ENCODE assay signal across 8 cellular contexts in genomic region chr16:21283521-21284289, GRCh38. TPM values are rescaled to one million over a fixed set of nuclear protein-coding genes. Genes with fewer than 3 reads are reported as not detected.
A peak's percentile ranks its signal among the peaks of the same experiment; 100 is the strongest.
DNase-seq lines count a peak whose midpoint lies in the region; ATAC-seq lines count a peak whose summit lies in the region.

No MANE protein-coding gene starts in this region.

- DNase-seq in DMS 273 treated with DMSO at 0.1 percent for 48 hours (lab: John Stamatoyannopoulos, UW) (peak; percentile 23), adipocyte (ENCODE audit: low read depth) (peak; percentile 77), iPS DF 6.9 (ENCODE audit: low read depth, low spot score) (no peak)
- DNase-seq in stimulated activated effector memory CD8-positive, alpha-beta T cell treated with anti-CD3 and anti-CD28 coated beads, Interleukin-12 subunit alpha, Interleukin-12 subunit beta, amount 100 ng/mL, for 72 hours (ENCODE audit: low spot score in 2 of 2): peak in 1 of 2 donors; percentile 45
- DNase-seq in effector CD8-positive, alpha-beta T cell (lab: John Stamatoyannopoulos, UW): no peak
- DNase-seq in activated T-helper 1 cell treated with anti-CD3 and anti-CD28 coated beads, Interleukin-12 subunit alpha, Interleukin-12 subunit beta, Interleukin-2, Interleukin-4 antibody, amounts not matched to agents 30 ng/mL and 10 ng/mL and 1 ng/mL, durations not matched to agents 14 hours and 24 hours and 36 hours (ENCODE audit: low spot score): no peak

- H3K27me3 Mint-ChIP-seq in activated T-helper 1 cell treated with anti-CD3 and anti-CD28 coated beads, Interleukin-12 subunit alpha, Interleukin-12 subunit beta, Interleukin-2, Interleukin-4 antibody, amounts not matched to agents 30 ng/mL and 10 ng/mL and 1 ng/mL, durations not matched to agents 14 hours and 24 hours and 36 hours (ENCODE audit: insufficient read depth): peaks cover 60% of the 10 kb centered on the region

- H3K4me1 ChIP-seq in HUES64 (ENCODE audit: insufficient read depth, low read length) (peaks cover 11% of the 10 kb centered on the region), adipocyte (ENCODE audit: control insufficient read depth, insufficient read depth, low read length) (peaks cover 4% of the 10 kb centered on the region), iPS DF 6.9 (ENCODE audit: control insufficient read depth, insufficient read depth, low read length) (no peaks in the 10 kb centered on the region)

- intact Hi-C loops in activated T-helper 1 cell treated with anti-CD3 and anti-CD28 coated beads, Interleukin-12 subunit alpha, Interleukin-12 subunit beta, Interleukin-2, Interleukin-4 antibody, amounts not matched to agents 30 ng/mL and 10 ng/mL and 1 ng/mL, durations not matched to agents 14 hours and 24 hours and 36 hours (cut with micrococcal nuclease): no loop called here

- H3K9me3 Mint-ChIP-seq in stimulated activated effector memory CD8-positive, alpha-beta T cell treated with anti-CD3 and anti-CD28 coated beads, Interleukin-12 subunit alpha, Interleukin-12 subunit beta, amount 100 ng/mL, for 72 hours: peaks cover 3% of the 10 kb centered on the region
- H3K9me3 Mint-ChIP-seq in activated T-helper 1 cell treated with anti-CD3 and anti-CD28 coated beads, Interleukin-12 subunit alpha, Interleukin-12 subunit beta, Interleukin-2, Interleukin-4 antibody, amounts not matched to agents 30 ng/mL and 10 ng/mL and 1 ng/mL, durations not matched to agents 14 hours and 24 hours and 36 hours: peaks cover 4% of the 10 kb centered on the region

- peaks cover 9% of the 10 kb centered on the region for H3K4me1 Mint-ChIP-seq in stimulated activated effector memory CD8-positive, alpha-beta T cell treated with anti-CD3 and anti-CD28 coated beads, Interleukin-12 subunit alpha, Interleukin-12 subunit beta, amount 100 ng/mL, for 72 hours
- H3K4me1 Mint-ChIP-seq in activated T-helper 1 cell treated with anti-CD3 and anti-CD28 coated beads, Interleukin-12 subunit alpha, Interleukin-12 subunit beta, Interleukin-2, Interleukin-4 antibody, amounts not matched to agents 30 ng/mL and 10 ng/mL and 1 ng/mL, durations not matched to agents 14 hours and 24 hours and 36 hours (ENCODE audit: low read depth): peaks cover 6% of the 10 kb centered on the region

- no peaks in the 10 kb centered on the region for H3K36me3 Mint-ChIP-seq in stimulated activated effector memory CD8-positive, alpha-beta T cell treated with anti-CD3 and anti-CD28 coated beads, Interleukin-12 subunit alpha, Interleukin-12 subunit beta, amount 100 ng/mL, for 72 hours
- peaks cover 2% of the 10 kb centered on the region for H3K36me3 Mint-ChIP-seq in activated T-helper 1 cell treated with anti-CD3 and anti-CD28 coated beads, Interleukin-12 subunit alpha, Interleukin-12 subunit beta, Interleukin-2, Interleukin-4 antibody, amounts not matched to agents 30 ng/mL and 10 ng/mL and 1 ng/mL, durations not matched to agents 14 hours and 24 hours and 36 hours (ENCODE audit: low read depth)

- H3K9me3 ChIP-seq in HUES64 (ENCODE audit: insufficient read depth, low read depth, low read length) (no peaks in the 10 kb centered on the region), adipocyte (ENCODE audit: control insufficient read depth, low read length) (no peaks in the 10 kb centered on the region), iPS DF 6.9 (ENCODE audit: control insufficient read depth, insufficient read depth, low read length) (no peaks in the 10 kb centered on the region)

- no peak overlapping the region for H3K27ac Mint-ChIP-seq in stimulated activated effector memory CD8-positive, alpha-beta T cell treated with anti-CD3 and anti-CD28 coated beads, Interleukin-12 subunit alpha, Interleukin-12 subunit beta, amount 100 ng/mL, for 72 hours
- H3K27ac Mint-ChIP-seq in activated T-helper 1 cell treated with anti-CD3 and anti-CD28 coated beads, Interleukin-12 subunit alpha, Interleukin-12 subunit beta, Interleukin-2, Interleukin-4 antibody, amounts not matched to agents 30 ng/mL and 10 ng/mL and 1 ng/mL, durations not matched to agents 14 hours and 24 hours and 36 hours: no peak overlapping the region

- H3K27me3 ChIP-seq in HUES64 (ENCODE audit: insufficient read depth, low read length): peaks cover 18% of the 10 kb centered on the region
- no peaks in the 10 kb centered on the region for H3K27me3 ChIP-seq in adipocyte (replicated peaks; ENCODE audit: control insufficient read depth, insufficient read depth, low read length)
- peaks cover under 1% of the 10 kb centered on the region; the same call in 1 of the 2 replicates for H3K27me3 ChIP-seq in iPS DF 6.9 (ENCODE audit: control insufficient read depth, insufficient read depth, low read length)

- ATAC-seq in stimulated activated effector memory CD8-positive, alpha-beta T cell treated with anti-CD3 and anti-CD28 coated beads, Interleukin-12 subunit alpha, Interleukin-12 subunit beta, amount 100 ng/mL, for 72 hours: peak; percentile 16
- ATAC-seq in HG03457 (IDR thresholded peaks at IDR 0.05; ENCODE audit: unreplicated experiment): no peak

- H3K36me3 ChIP-seq in HUES64 (ENCODE audit: insufficient read depth, low read length): no peaks in the 10 kb centered on the region
- H3K36me3 ChIP-seq in adipocyte (ENCODE audit: control insufficient read depth, insufficient read depth, low read length, severe bottlenecking): no peaks in the 10 kb centered on the region
- H3K36me3 ChIP-seq in iPS DF 6.9 (ENCODE audit: control insufficient read depth, insufficient read depth, low read length): no peaks in the 10 kb centered on the region

- 2% methylated on average over 63 of the region's 67 CpGs for WGBS in HUES64
- no CpG with 5 or more reads among the region's 67 CpGs for WGBS in iPS DF 6.9 (ENCODE audit: insufficient coverage, insufficient read length)

- peak overlapping the region; percentile 68 for H3K4me3 ChIP-seq in HUES64 (ENCODE audit: low read length)
- H3K4me3 ChIP-seq in adipocyte (ENCODE audit: low read length): peak overlapping the region; percentile 83
- H3K4me3 ChIP-seq in iPS DF 6.9 (ENCODE audit: low read length): peak overlapping the region; percentile 91

- H3K27ac ChIP-seq in HUES64 (ENCODE audit: low read depth, low read length) (peak overlapping the region; percentile 66; the same call in 1 of the 2 replicates), iPS DF 6.9 (ENCODE audit: low read length) (no peak overlapping the region)

- peak overlapping the region; percentile 72; the same call in 1 of the 2 replicates for H3K9ac ChIP-seq in HUES64 (ENCODE audit: low read depth, low read length)
- H3K9ac ChIP-seq in adipocyte (ENCODE audit: low read length): peak overlapping the region; percentile 61

- H3K4me3 Mint-ChIP-seq in stimulated activated effector memory CD8-positive, alpha-beta T cell treated with anti-CD3 and anti-CD28 coated beads, Interleukin-12 subunit alpha, Interleukin-12 subunit beta, amount 100 ng/mL, for 72 hours: peak overlapping the region; percentile 31
- no peak overlapping the region for H3K4me3 Mint-ChIP-seq in activated T-helper 1 cell treated with anti-CD3 and anti-CD28 coated beads, Interleukin-12 subunit alpha, Interleukin-12 subunit beta, Interleukin-2, Interleukin-4 antibody, amounts not matched to agents 30 ng/mL and 10 ng/mL and 1 ng/mL, durations not matched to agents 14 hours and 24 hours and 36 hours

RNA-seq across cellular contexts. Expression of gene CRYM, which starts 5.6 kb away (rescaled TPM):
- 6.4 TPM for polyA plus RNA-seq in HUES64 (2013, experiment 1 of 2)
- 7.5 TPM for polyA plus RNA-seq in HUES64 (2013, experiment 2 of 2)
- not detected in 2 replicates for total RNA-seq in activated T-helper 1 cell treated with anti-CD3 and anti-CD28 coated beads, Interleukin-12 subunit alpha, Interleukin-12 subunit beta, Interleukin-2, Interleukin-4 antibody, amounts not matched to agents 30 ng/mL and 10 ng/mL and 1 ng/mL, durations not matched to agents 14 hours and 24 hours and 36 hours

RNA-seq across cellular contexts. Expression of gene ANKS4B, which starts 50.2 kb away (rescaled TPM):
- polyA plus RNA-seq in HUES64 (2013, experiment 1 of 2): 0.15 TPM
- polyA plus RNA-seq in HUES64 (2013, experiment 2 of 2): 0.19 TPM
- total RNA-seq in activated T-helper 1 cell treated with anti-CD3 and anti-CD28 coated beads, Interleukin-12 subunit alpha, Interleukin-12 subunit beta, Interleukin-2, Interleukin-4 antibody, amounts not matched to agents 30 ng/mL and 10 ng/mL and 1 ng/mL, durations not matched to agents 14 hours and 24 hours and 36 hours: not detected in 2 replicates

Comparison
In these comparisons a context has a peak if more than half of its experiments do, and no peak if none do; other contexts are left out.
1. DNase-seq: peak in DMS 273 treated with DMSO at 0.1 percent for 48 hours (single experiment) and adipocyte (single experiment); none in iPS DF 6.9 (single experiment), effector CD8-positive, alpha-beta T cell (single experiment) and activated T-helper 1 cell treated with anti-CD3 and anti-CD28 coated beads, Interleukin-12 subunit alpha, Interleukin-12 subunit beta, Interleukin-2, Interleukin-4 antibody, amounts not matched to agents 30 ng/mL and 10 ng/mL and 1 ng/mL, durations not matched to agents 14 hours and 24 hours and 36 hours (single experiment).
2. Peak in every context shown above with its lines, with median percentiles within 50 percentile points of each other: H3K4me3 ChIP-seq.